Comparison of ENCODE assay signal across 21 cellular contexts in genomic region chr5:2128696-2129340, GRCh38.
"Had no signal": no experiment of that assay in that cellular context is flagged by ENCODE, and none has a peak within 500 bp of the region (broad histone marks: within the 10 kb centered on the region; RNA-seq: fewer than 3 reads in every experiment).

No MANE protein-coding gene starts in this region.

- H3K4me3 Mint-ChIP-seq: activated naive CD4-positive, alpha-beta T cell treated with anti-CD3 and anti-CD28 coated beads, Interleukin-2, amount 50 U/mL, for 24 hours; natural killer cell treated with Interleukin-12 subunit alpha and Interleukin-12 subunit beta and Interleukin-15 and Interleukin-18, amount 100 ng/mL, for 72 hours; stimulated activated naive CD8-positive, alpha-beta T cell treated with anti-CD3 and anti-CD28 coated beads, Interleukin-15, amount 100 ng/mL, for 72 hours; T-helper 1 cell treated with Interleukin-12 subunit alpha and Interleukin-12 subunit beta and Interleukin-4 antibody, amounts not matched to agents 30 μg/mL and 1 μg/mL, for 36 hours had no signal

- H3K36me3 Mint-ChIP-seq: activated naive CD4-positive, alpha-beta T cell treated with anti-CD3 and anti-CD28 coated beads, Interleukin-2, amount 50 U/mL, for 24 hours; natural killer cell treated with Interleukin-12 subunit alpha and Interleukin-12 subunit beta and Interleukin-15 and Interleukin-18, amount 100 ng/mL, for 72 hours had no signal

- H3K36me3 ChIP-seq: ascending aorta, breast epithelium, esophagus muscularis mucosa, gastroesophageal sphincter, heart left ventricle, prostate gland, upper lobe of right lung had no signal

- H3K4me3 ChIP-seq: ascending aorta, breast epithelium, gastroesophageal sphincter, prostate gland, upper lobe of right lung had no signal

- ATAC-seq: gastroesophageal sphincter; natural killer cell treated with Interleukin-12 subunit alpha and Interleukin-12 subunit beta and Interleukin-15 and Interleukin-18, amount 100 ng/mL, for 72 hours; stimulated activated naive CD8-positive, alpha-beta T cell treated with anti-CD3 and anti-CD28 coated beads, Interleukin-15, amount 100 ng/mL, for 72 hours; upper lobe of right lung had no signal

- H3K27me3 ChIP-seq: ascending aorta, breast epithelium had no signal

- H3K4me1 Mint-ChIP-seq: activated naive CD4-positive, alpha-beta T cell treated with anti-CD3 and anti-CD28 coated beads, Interleukin-2, amount 50 U/mL, for 24 hours; stimulated activated naive CD8-positive, alpha-beta T cell treated with anti-CD3 and anti-CD28 coated beads, Interleukin-15, amount 100 ng/mL, for 72 hours had no signal

- H3K27ac Mint-ChIP-seq: activated naive CD4-positive, alpha-beta T cell treated with anti-CD3 and anti-CD28 coated beads, Interleukin-2, amount 50 U/mL, for 24 hours; natural killer cell treated with Interleukin-12 subunit alpha and Interleukin-12 subunit beta and Interleukin-15 and Interleukin-18, amount 100 ng/mL, for 72 hours; stimulated activated naive CD8-positive, alpha-beta T cell treated with anti-CD3 and anti-CD28 coated beads, Interleukin-15, amount 100 ng/mL, for 72 hours; T-helper 1 cell treated with Interleukin-12 subunit alpha and Interleukin-12 subunit beta and Interleukin-4 antibody, amounts not matched to agents 30 μg/mL and 1 μg/mL, for 36 hours had no signal

- DNase-seq: activated CD4-positive, alpha-beta T cell treated with anti-CD3 and anti-CD28 coated beads, Interleukin-2, amount 50 U/mL, for 1 hour; activated CD4-positive, CD25-positive, alpha-beta regulatory T cell treated with anti-CD3 and anti-CD28 coated beads, Interleukin-2, amount 50 U/mL, for 72 hours; activated gamma-delta T cell; cerebellar nuclear complex; effector CD8-positive, alpha-beta T cell; heart left ventricle; kidney; right cardiac atrium; small intestine; stimulated activated CD4-positive, alpha-beta T cell treated with anti-CD3 and anti-CD28 coated beads, Interleukin-15, amount 100 ng/mL, for 24 hours; stimulated activated CD4-positive, alpha-beta T cell treated with anti-CD3 and anti-CD28 coated beads, Interleukin-2, amount 100 ng/mL, for 48 hours; stimulated activated naive CD8-positive, alpha-beta T cell treated with anti-CD3 and anti-CD28 coated beads, Interleukin-15, amount 100 ng/mL, for 72 hours; upper lobe of right lung had no signal

- H3K4me1 ChIP-seq: ascending aorta, breast epithelium, prostate gland, upper lobe of right lung had no signal

- H3K27ac ChIP-seq: ascending aorta, breast epithelium, esophagus muscularis mucosa, gastroesophageal sphincter, heart left ventricle, prostate gland, upper lobe of right lung had no signal

- H3K9me3 Mint-ChIP-seq: activated naive CD4-positive, alpha-beta T cell treated with anti-CD3 and anti-CD28 coated beads, Interleukin-2, amount 50 U/mL, for 24 hours; natural killer cell treated with Interleukin-12 subunit alpha and Interleukin-12 subunit beta and Interleukin-15 and Interleukin-18, amount 100 ng/mL, for 72 hours; stimulated activated naive CD8-positive, alpha-beta T cell treated with anti-CD3 and anti-CD28 coated beads, Interleukin-15, amount 100 ng/mL, for 72 hours; T-helper 1 cell treated with Interleukin-12 subunit alpha and Interleukin-12 subunit beta and Interleukin-4 antibody, amounts not matched to agents 30 μg/mL and 1 μg/mL, for 36 hours had no signal
